In the genomic region with DNA sequence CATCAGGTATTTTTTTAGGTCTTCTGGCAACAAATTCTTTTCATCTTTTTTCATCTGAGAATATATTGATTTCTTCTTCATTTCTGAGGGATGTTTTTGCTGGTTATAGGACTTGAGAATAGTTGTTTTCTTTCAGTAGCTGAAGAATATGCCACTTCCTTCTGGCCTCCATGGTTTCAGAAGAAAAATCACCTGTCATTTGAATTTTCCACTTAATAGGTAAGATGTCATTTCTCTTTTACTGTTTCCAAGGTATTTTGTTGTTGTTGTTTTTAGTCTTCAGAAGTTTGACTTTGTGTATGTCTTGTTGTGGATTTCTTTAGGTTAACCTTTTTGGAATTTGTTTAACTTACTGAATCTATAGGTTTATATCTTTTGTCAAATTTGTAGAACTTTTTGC, we compare ENCODE assay signal across 6 cellular contexts.
"Had no signal": no experiment of that assay in that cellular context is flagged by ENCODE, and none has a peak within 500 bp of the region (broad histone marks: within the 10 kb centered on the region; RNA-seq: fewer than 3 reads in every experiment).

No MANE protein-coding gene starts in this region.

- H3K27me3 Mint-ChIP-seq: IgD-negative memory B cell had no signal

- H3K27ac ChIP-seq: GM23248 had no signal

- H3K9ac ChIP-seq: GM23248 had no signal

- H3K4me3 ChIP-seq: GM23248 had no signal

- H2AFZ ChIP-seq: GM23248 had no signal

- H3K27ac Mint-ChIP-seq: IgD-negative memory B cell had no signal

- ATAC-seq: HepG2 had no signal

- DNase-seq: GM23248, GOT3, H7, HCEC 1CT had no signal

- H3K4me3 Mint-ChIP-seq: IgD-negative memory B cell had no signal
